In the genomic region with DNA sequence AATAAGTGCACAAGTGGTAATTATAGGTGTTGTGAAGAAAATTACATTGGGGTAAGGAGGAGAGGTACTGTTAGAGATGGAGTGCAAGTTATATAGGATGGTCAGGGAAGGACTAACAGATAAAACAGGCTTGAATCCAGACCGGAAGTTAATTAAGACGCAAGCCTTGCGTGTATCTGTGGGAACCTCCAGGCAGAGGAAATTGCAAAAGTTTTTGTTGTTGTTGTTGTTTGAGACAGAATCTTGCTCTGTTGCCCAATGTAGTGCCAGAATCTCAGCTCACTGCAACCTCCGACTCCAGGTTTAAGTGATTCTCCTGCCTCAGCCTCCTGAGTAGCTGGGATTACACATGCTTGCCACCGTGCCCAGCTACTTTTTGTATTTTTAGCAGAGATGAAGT, we compare ENCODE assay signal across 30 cellular contexts.
"Had no signal": no experiment of that assay in that cellular context is flagged by ENCODE, and none has a peak within 500 bp of the region (broad histone marks: within the 10 kb centered on the region; RNA-seq: fewer than 3 reads in every experiment).

No MANE protein-coding gene starts in this region.

- H3K27me3 ChIP-seq: esophagus squamous epithelium, gastrocnemius medialis, hepatocyte, right atrium auricular region, tibial artery, upper lobe of right lung had no signal

- H3K36me3 ChIP-seq: esophagus squamous epithelium, gastrocnemius medialis, right atrium auricular region, tibial artery, upper lobe of right lung had no signal

- H3K27ac ChIP-seq: epithelial cell of prostate, esophagus squamous epithelium, gastrocnemius medialis, hepatocyte, parathyroid adenoma, psoas muscle, right atrium auricular region, tibial artery, upper lobe of right lung had no signal

- H3K4me1 ChIP-seq: parathyroid adenoma had no signal

- H3K4me3 ChIP-seq: esophagus squamous epithelium, gastrocnemius medialis, hepatocyte, psoas muscle, right atrium auricular region, smooth muscle cell, tibial artery, upper lobe of right lung had no signal

- ATAC-seq: activated CD8-positive, alpha-beta memory T cell treated with anti-CD3 and anti-CD28 coated beads, Interleukin-2, amount 10 ng/mL, durations not matched to agents 7 days and 5 days; activated CD8-positive, alpha-beta T cell treated with anti-CD3 and anti-CD28 coated beads, Interleukin-2, amount 10 ng/mL, durations not matched to agents 7 days and 5 days; activated naive CD8-positive, alpha-beta T cell treated with anti-CD3 and anti-CD28 coated beads, Interleukin-2, amount 50 U/mL, for 24 hours; gastrocnemius medialis; left colon; naive thymus-derived CD4-positive, alpha-beta T cell; psoas muscle; stimulated activated memory B cell treated with anti-CD40 and anti-IgM and Interleukin-4, amounts not matched to agents 10 μg/mL and 1 μg/mL and 100 μg/mL, for 72 hours; stimulated activated naive CD8-positive, alpha-beta T cell treated with anti-CD3 and anti-CD28 coated beads, Interleukin-15, amount 100 ng/mL, for 72 hours; upper lobe of right lung had no signal

- H3K9me3 ChIP-seq: esophagus squamous epithelium, gastrocnemius medialis, psoas muscle, right atrium auricular region, tibial artery, upper lobe of right lung had no signal

- DNase-seq: activated B cell treated with CpG ODN at 0.5 μM for 24 hours; activated CD8-positive, alpha-beta memory T cell treated with anti-CD3 and anti-CD28 coated beads, Interleukin-2, amount 10 ng/mL, durations not matched to agents 7 days and 5 days; activated CD8-positive, alpha-beta T cell treated with anti-CD3 and anti-CD28 coated beads, Interleukin-2, amount 10 ng/mL, durations not matched to agents 7 days and 5 days; activated naive CD8-positive, alpha-beta T cell treated with anti-CD3 and anti-CD28 coated beads, Interleukin-2, amount 50 U/mL, for 24 hours; activated T-cell treated with anti-CD3 and anti-CD28 coated beads, Interleukin-2, amount 50 U/mL, for 48 hours; amygdala; central memory CD4-positive, alpha-beta T cell; dermis blood vessel endothelial cell; effector CD4-positive, alpha-beta T cell; esophagus squamous epithelium; gastrocnemius medialis; glutamatergic neuron; left colon; naive thymus-derived CD4-positive, alpha-beta T cell; occipital lobe; psoas muscle; stimulated activated CD4-positive, alpha-beta T cell treated with anti-CD3 and anti-CD28 coated beads, Interleukin-1b, Interleukin-23, amount 100 ng/mL, for 48 hours; stimulated activated CD4-positive, alpha-beta T cell treated with anti-CD3 and anti-CD28 coated beads, Interleukin-4, amount 100 ng/mL, for 4 hours; stimulated activated CD8-positive, alpha-beta memory T cell treated with anti-CD3 and anti-CD28 coated beads, Interleukin-4, amount 100 ng/mL, for 48 hours; stimulated activated naive CD8-positive, alpha-beta T cell treated with anti-CD3 and anti-CD28 coated beads, Interleukin-15, amount 100 ng/mL, for 72 hours; substantia nigra; T-helper 2 cell; tibial artery; upper lobe of right lung had no signal
